ENCODE assay signal across 22 cellular contexts in genomic region chr5:137272831-137273230, GRCh38.
DNase-seq lines count a peak whose midpoint lies in the region; ATAC-seq, FAIRE-seq and TF ChIP-seq lines count a peak whose summit lies in the region.
"Had no signal": no experiment of that assay in that cellular context is flagged by ENCODE, and none has a peak within 500 bp of the region (broad histone marks: within the 10 kb centered on the region; RNA-seq: fewer than 3 reads in every experiment).

No MANE protein-coding gene starts in this region.

- H3K27ac ChIP-seq in A549 (no peak overlapping the region), stomach (no peak overlapping the region)
- no peak overlapping the region for H3K27ac ChIP-seq in naive thymus-derived CD4-positive, alpha-beta T cell (ENCODE audit: low read depth, low read length)
- H3K27ac ChIP-seq: 22Rv1; BLaER1 treated with 17β-estradiol and CSF1 and Interleukin-3, amounts not matched to agents 10 nM and 100 nM; C4-2B had no signal

- TF ChIP-seq RAD21 in A549 (conservative IDR thresholded peaks at IDR 0.05 in 1 of 2, IDR thresholded peaks at IDR 0.05 in 1 of 2): no peak

- intact Hi-C loops in naive thymus-derived CD4-positive, alpha-beta T cell (cut with micrococcal nuclease): no loop called here
- intact Hi-C loops in stomach (cut with DNase I; ENCODE audit: low total_unique reads): no loop called here

- CTCF ChIA-PET in A549 (lab: Yijun Ruan, JAX): no interaction called here
- CTCF ChIA-PET in naive thymus-derived CD4-positive, alpha-beta T cell (lab: Charles Lee): no interaction called here

- no peaks in the 10 kb centered on the region for H3K27me3 ChIP-seq in naive thymus-derived CD4-positive, alpha-beta T cell (ENCODE audit: control insufficient read depth in 2 of 2, insufficient read depth in 2 of 2, low read length in 2 of 2)
- H3K27me3 ChIP-seq in stomach: no peaks in the 10 kb centered on the region
- H3K27me3 ChIP-seq: BLaER1 treated with 17β-estradiol and CSF1 and Interleukin-3, amounts not matched to agents 10 nM and 100 nM had no signal

- no peak for ATAC-seq in A549
- ATAC-seq in naive thymus-derived CD4-positive, alpha-beta T cell: no peak
- ATAC-seq: CD8-positive, alpha-beta T cell had no signal

- DNase-seq in A549 (ENCODE audit: low read depth in 1 of 2, low spot score in 1 of 2): no peak
- DNase-seq in NCI-H69 (lab: John Stamatoyannopoulos, UW): peak; percentile 31
- DNase-seq in progenitor cell of endocrine pancreas (ENCODE audit: low spot score, unreplicated experiment): no peak
- no peak for DNase-seq in naive thymus-derived CD4-positive, alpha-beta T cell
- DNase-seq in stomach: no peak
- no peak for DNase-seq in glomerular visceral epithelial cell (ENCODE audit: extremely low spot score)
- DNase-seq: AML-193; Caco-2; Calu3; CD4-positive, alpha-beta T cell; CD8-positive, alpha-beta T cell; DMS79 treated with DMSO at 0.1 percent for 48 hours; GF-D8 had no signal

- no peak for TF ChIP-seq POLR2A in A549 (IDR thresholded peaks at IDR 0.05; ENCODE audit: low read length)
- TF ChIP-seq POLR2A in stomach (IDR thresholded peaks at IDR 0.05): no peak

- H3K4me1 Mint-ChIP-seq in progenitor cell of endocrine pancreas (ENCODE audit: low read depth): peaks cover 26% of the 10 kb centered on the region
- H3K4me1 Mint-ChIP-seq in naive thymus-derived CD4-positive, alpha-beta T cell: peaks cover 0 to 8% (median 0%) of the 10 kb centered on the region in 7 donors
- H3K4me1 Mint-ChIP-seq: B cell had no signal

- peaks cover 11% of the 10 kb centered on the region for H3K27me3 Mint-ChIP-seq in progenitor cell of endocrine pancreas
- H3K27me3 Mint-ChIP-seq in naive thymus-derived CD4-positive, alpha-beta T cell: peaks cover 0 to 10% (median 7%) of the 10 kb centered on the region in 5 donors

- H3K9me3 ChIP-seq in A549 (no peaks in the 10 kb centered on the region), stomach (no peaks in the 10 kb centered on the region)
- H3K9me3 ChIP-seq in naive thymus-derived CD4-positive, alpha-beta T cell (ENCODE audit: control insufficient read depth in 2 of 3, low read length in 3 of 3): no peaks in the 10 kb centered on the region
- H3K9me3 ChIP-seq: BLaER1 treated with 17β-estradiol and CSF1 and Interleukin-3, amounts not matched to agents 10 nM and 100 nM; Caco-2 had no signal

- H3K9me3 Mint-ChIP-seq in progenitor cell of endocrine pancreas (ENCODE audit: low read depth): no peaks in the 10 kb centered on the region
- H3K9me3 Mint-ChIP-seq in naive thymus-derived CD4-positive, alpha-beta T cell: peaks cover 0 to 3% (median 0%) of the 10 kb centered on the region in 11 donors
- H3K9me3 Mint-ChIP-seq: CD4-positive, alpha-beta T cell; CD8-positive, alpha-beta T cell had no signal

- FAIRE-seq in A549 (lab: Jason Lieb, UNC): no peak
- peak; percentile 58 for FAIRE-seq in islet of Langerhans (lab: Jason Lieb, UNC)
- FAIRE-seq: D721Med, G401.6, GM12891, GM19239 had no signal

- H3K4me3 ChIP-seq in A549 (no peak overlapping the region), stomach (no peak overlapping the region)
- H3K4me3 ChIP-seq in naive thymus-derived CD4-positive, alpha-beta T cell (ENCODE audit: low read length): no peak overlapping the region
- H3K4me3 ChIP-seq: BLaER1 treated with 17β-estradiol and CSF1 and Interleukin-3, amounts not matched to agents 10 nM and 100 nM had no signal

- no peak for TF ChIP-seq CTCF in A549 (IDR thresholded peaks at IDR 0.05)
- TF ChIP-seq CTCF in progenitor cell of endocrine pancreas (IDR thresholded peaks at IDR 0.05; ENCODE audit: unreplicated experiment): no peak
- no peak for TF ChIP-seq CTCF in stomach (IDR thresholded peaks at IDR 0.05)

- TF ChIP-seq EP300 in A549 (IDR thresholded peaks at IDR 0.05) (no peak), stomach (IDR thresholded peaks at IDR 0.05) (no peak)

- peak overlapping the region; percentile 41 for H3K4me2 ChIP-seq in A549
- H3K4me2 ChIP-seq: BLaER1 treated with 17β-estradiol and CSF1 and Interleukin-3, amounts not matched to agents 10 nM and 100 nM had no signal

- H3K4me1 ChIP-seq in A549: peaks cover 19% of the 10 kb centered on the region
- no peaks in the 10 kb centered on the region for H3K4me1 ChIP-seq in naive thymus-derived CD4-positive, alpha-beta T cell (ENCODE audit: control insufficient read depth in 2 of 2, insufficient read depth in 2 of 2, low read length in 2 of 2)
- no peaks in the 10 kb centered on the region for H3K4me1 ChIP-seq in stomach
- H3K4me1 ChIP-seq: BLaER1 treated with 17β-estradiol and CSF1 and Interleukin-3, amounts not matched to agents 10 nM and 100 nM; Caco-2 had no signal

- H3K27ac Mint-ChIP-seq in progenitor cell of endocrine pancreas: peak overlapping the region; percentile 1
- H3K27ac Mint-ChIP-seq in naive thymus-derived CD4-positive, alpha-beta T cell: no peak overlapping the region
- H3K27ac Mint-ChIP-seq: B cell; CD4-positive, alpha-beta T cell; CD8-positive, alpha-beta T cell had no signal

- POLR2A ChIA-PET in A549 (lab: Yijun Ruan, JAX): no interaction called here
- POLR2A ChIA-PET in naive thymus-derived CD4-positive, alpha-beta T cell (lab: Charles Lee): no interaction called here

- H3K4me3 Mint-ChIP-seq in progenitor cell of endocrine pancreas (ENCODE audit: low read depth): no peak overlapping the region
- no peak overlapping the region for H3K4me3 Mint-ChIP-seq in naive thymus-derived CD4-positive, alpha-beta T cell
- H3K4me3 Mint-ChIP-seq: B cell; CD4-positive, alpha-beta T cell; CD8-positive, alpha-beta T cell had no signal

- no peaks in the 10 kb centered on the region for H3K36me3 Mint-ChIP-seq in progenitor cell of endocrine pancreas (ENCODE audit: insufficient read depth)
- H3K36me3 Mint-ChIP-seq in naive thymus-derived CD4-positive, alpha-beta T cell: peaks cover 0 to 3% (median 0%) of the 10 kb centered on the region in 5 donors
- H3K36me3 Mint-ChIP-seq: CD8-positive, alpha-beta T cell had no signal

- H3K36me3 ChIP-seq in naive thymus-derived CD4-positive, alpha-beta T cell (ENCODE audit: control insufficient read depth in 2 of 3, insufficient read depth in 3 of 3, low read length in 3 of 3): no peaks in the 10 kb centered on the region
- no peaks in the 10 kb centered on the region for H3K36me3 ChIP-seq in stomach
- H3K36me3 ChIP-seq: BLaER1 treated with 17β-estradiol and CSF1 and Interleukin-3, amounts not matched to agents 10 nM and 100 nM had no signal

TF ChIP-seq in A549, 52 proteins besides CTCF, POLR2A, EP300 and RAD21 (continues in another document):
- TF ChIP-seq JUN (IDR thresholded peaks at IDR 0.05) (no peak), ZC3H11A (IDR thresholded peaks at IDR 0.05) (no peak), POLR2AphosphoS2 (conservative IDR thresholded peaks at IDR 0.05; ENCODE audit: low read length) (no peak), EHF (CRISPR knock-in tag; IDR thresholded peaks at IDR 0.05) (no peak), CHD4 (IDR thresholded peaks at IDR 0.05; ENCODE audit: borderline replicate concordance) (no peak), SMC3 (IDR thresholded peaks at IDR 0.05) (no peak), CBX8 (IDR thresholded peaks at IDR 0.05) (no peak), HMGXB4 (CRISPR knock-in tag; IDR thresholded peaks at IDR 0.05; ENCODE audit: borderline replicate concordance) (no peak), HOXB13 (CRISPR knock-in tag; IDR thresholded peaks at IDR 0.05; ENCODE audit: low read depth) (no peak), ESRRA (IDR thresholded peaks at IDR 0.05; ENCODE audit: borderline replicate concordance, low read length) (no peak), E2F6 (IDR thresholded peaks at IDR 0.05; ENCODE audit: borderline replicate concordance, low read depth) (no peak), RCOR1 (IDR thresholded peaks at IDR 0.05; ENCODE audit: low read depth, low read length) (no peak), RNF2 (IDR thresholded peaks at IDR 0.05; ENCODE audit: borderline replicate concordance, low read depth) (no peak)
- TF ChIP-seq, protein P1, sequence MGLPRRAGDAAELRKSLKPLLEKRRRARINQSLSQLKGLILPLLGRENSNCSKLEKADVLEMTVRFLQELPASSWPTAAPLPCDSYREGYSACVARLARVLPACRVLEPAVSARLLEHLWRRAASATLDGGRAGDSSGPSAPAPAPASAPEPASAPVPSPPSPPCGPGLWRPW (IDR thresholded peaks at IDR 0.05): no peak
- TF ChIP-seq, protein P2, sequence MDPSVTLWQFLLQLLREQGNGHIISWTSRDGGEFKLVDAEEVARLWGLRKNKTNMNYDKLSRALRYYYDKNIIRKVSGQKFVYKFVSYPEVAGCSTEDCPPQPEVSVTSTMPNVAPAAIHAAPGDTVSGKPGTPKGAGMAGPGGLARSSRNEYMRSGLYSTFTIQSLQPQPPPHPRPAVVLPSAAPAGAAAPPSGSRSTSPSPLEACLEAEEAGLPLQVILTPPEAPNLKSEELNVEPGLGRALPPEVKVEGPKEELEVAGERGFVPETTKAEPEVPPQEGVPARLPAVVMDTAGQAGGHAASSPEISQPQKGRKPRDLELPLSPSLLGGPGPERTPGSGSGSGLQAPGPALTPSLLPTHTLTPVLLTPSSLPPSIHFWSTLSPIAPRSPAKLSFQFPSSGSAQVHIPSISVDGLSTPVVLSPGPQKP (IDR thresholded peaks at IDR 0.05; ENCODE audit: low read depth, low read length): no peak
